ENCODE assay signal across 8 cellular contexts in the genomic region with DNA sequence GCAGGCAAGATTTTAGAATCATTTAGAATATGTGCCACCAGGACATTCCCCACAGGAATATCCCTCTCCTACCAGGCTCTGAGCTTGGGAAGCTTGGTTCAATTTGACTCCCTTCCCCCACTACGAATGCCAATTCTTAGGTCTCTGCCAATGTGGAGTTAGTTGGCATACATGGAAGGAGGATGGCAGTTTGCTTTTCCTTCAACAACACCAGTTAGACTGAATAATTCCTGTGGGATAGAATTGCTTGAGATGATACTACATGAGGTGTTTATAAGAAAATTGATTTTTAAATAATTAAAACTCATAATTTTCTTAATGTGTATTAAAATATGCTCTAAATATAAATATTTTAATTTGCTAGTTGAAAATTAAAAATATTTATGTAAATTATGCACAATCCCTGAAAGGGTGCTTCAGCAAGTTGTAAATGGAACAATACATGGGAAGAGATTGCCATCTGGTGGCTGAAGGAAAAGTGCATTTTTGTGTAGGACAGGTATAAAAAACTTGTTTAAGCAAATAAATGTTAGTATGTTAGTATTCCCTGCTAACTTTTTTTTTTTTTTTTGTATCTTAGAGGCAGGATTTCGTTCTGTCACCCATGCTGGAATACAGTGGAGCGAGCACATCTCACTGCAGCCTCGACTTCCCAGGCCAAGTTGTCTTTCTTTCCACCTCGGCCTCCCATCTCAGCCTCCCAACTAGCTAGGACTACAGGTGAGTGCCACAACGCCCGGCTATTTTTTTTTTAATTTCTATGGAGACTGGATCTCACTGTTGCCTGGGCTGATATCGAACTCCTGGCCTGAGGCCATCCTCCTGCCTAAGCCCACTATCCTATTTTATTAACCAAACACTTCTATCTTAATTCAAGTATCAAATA. TPM values are rescaled to one million over a fixed set of nuclear protein-coding genes. Genes with fewer than 3 reads are reported as not detected.
DNase-seq lines count a peak whose midpoint lies in the region; FAIRE-seq and TF ChIP-seq lines count a peak whose summit lies in the region.

No MANE protein-coding gene starts in this region.

- in situ Hi-C loops in GM13977 (cut with MboI; ENCODE audit: low pct_unique_long_range_greater_than_20kb, low sequenced_read_pairs, unreplicated experiment) = loop anchor here (10.0 to 25.0 kb wide), 2 partner anchors 262 to 619 kb away; no protein-coding TSS in a partner anchor

- H2BK15ac ChIP-seq in H1 (ENCODE audit: low read length) = no peak overlapping the region

- no peak overlapping the region for H3K27ac Mint-ChIP-seq in mesothelial cell of epicardium

- no peak overlapping the region for H3K4ac ChIP-seq in H1 (replicated peaks; ENCODE audit: insufficient read length, low read depth, low read length)

- TF ChIP-seq EP300 in H1 (IDR thresholded peaks at IDR 0.05; ENCODE audit: borderline replicate concordance in 1 of 2, low read depth in 2 of 2, low read length in 2 of 2) = no peak

- H3K4me3 ChIP-seq in NB4 (ENCODE audit: low read depth, low read length) = no peak overlapping the region
- H3K4me3 ChIP-seq in H1 (ENCODE audit: extremely low read depth in 1 of 4, insufficient read depth in 2 of 4, low read depth in 3 of 4, low read length in 4 of 4) = no peak overlapping the region

- H4K91ac ChIP-seq in H1 (replicated peaks; ENCODE audit: insufficient read length, low read length) = no peak overlapping the region

- H3K9me3 Mint-ChIP-seq in mesothelial cell of epicardium = no peaks in the 10 kb centered on the region

- WGBS in H1 (ENCODE audit: extremely low coverage in 1 of 2, insufficient coverage in 1 of 2, insufficient read length in 1 of 2, insufficient replicate concordance in 2 of 2, low coverage in 1 of 2, low lambda C conversion rate in 2 of 2, missing lambda C conversion rate in 1 of 2), 2 experiments = 50% methylated on average over 8 of the region's 8 CpGs; no CpG with 5 or more reads in 1 of the 2 experiments

- H3K4me2 ChIP-seq in H1 (ENCODE audit: insufficient read depth in 1 of 2, low read depth in 2 of 2, low read length in 2 of 2) = no peak overlapping the region

- no peak overlapping the region for H3K23ac ChIP-seq in H1 (ENCODE audit: insufficient read length)

- POLR2A ChIA-PET in H1 (lab: Charles Lee; ENCODE audit: partially characterized antibody) = interaction anchor here (0.6 to 1.1 kb wide), 2 partner anchors 70 to 264 kb away, joined by 3 read pairs; no protein-coding TSS in a partner anchor

- no peak overlapping the region for H2BK12ac ChIP-seq in H1 (ENCODE audit: low read depth, low read length)

- H3K9me3 ChIP-seq in H1 (ENCODE audit: insufficient read depth in 2 of 2, low read depth in 1 of 2, low read length in 1 of 2) = no peaks in the 10 kb centered on the region

- H3K79me2 ChIP-seq in H1 (ENCODE audit: control insufficient read depth in 1 of 2, insufficient read depth in 2 of 2, low read length in 2 of 2) = no peaks in the 10 kb centered on the region

- H3K23me2 ChIP-seq in H1 (ENCODE audit: low read depth, low read length) = no peaks in the 10 kb centered on the region

- no peak overlapping the region for H2AFZ ChIP-seq in H1 (ENCODE audit: low read length)

- DNase-seq in GM13977 (ENCODE audit: low spot score) = peak; percentile 27
- DNase-seq in NB4 (ENCODE audit: low read depth) = peak; percentile 67
- peak; percentile 37 for DNase-seq in T1000 (lab: John Stamatoyannopoulos, UW)
- DNase-seq in H1 (ENCODE audit: low read depth in 1 of 2, low spot score in 2 of 2) = peak in 1 of 2 experiments; percentile 58
- DNase-seq in mesothelial cell of epicardium (ENCODE audit: low spot score in 2 of 2, unreplicated experiment in 2 of 2) = no peak
- peak; percentile 29 for DNase-seq in urothelium cell line (ENCODE audit: low spot score)
- DNase-seq in SHP77 treated with DMSO at 0.1 percent for 48 hours (lab: John Stamatoyannopoulos, UW) = no peak

- no peak overlapping the region for H4K8ac ChIP-seq in H1 (ENCODE audit: extremely low read depth, insufficient read depth, low read length)

- H3K79me1 ChIP-seq in H1 (ENCODE audit: low read depth, low read length) = no peaks in the 10 kb centered on the region

- no peak overlapping the region for H4K5ac ChIP-seq in H1 (ENCODE audit: insufficient read length, low read depth, low read length)

- no peaks in the 10 kb centered on the region for H3K36me3 ChIP-seq in H1 (ENCODE audit: control insufficient read depth in 2 of 4, insufficient read depth in 4 of 4, low read length in 3 of 4)

- H3K27me3 Mint-ChIP-seq in mesothelial cell of epicardium (ENCODE audit: low read depth) = no peaks in the 10 kb centered on the region

- H2AK5ac ChIP-seq in H1 (ENCODE audit: low read depth, low read length) = no peak overlapping the region

- no peak overlapping the region for H3K4me3 Mint-ChIP-seq in mesothelial cell of epicardium

- H4K20me1 ChIP-seq in H1 (replicated peaks in 1 of 2; ENCODE audit: control insufficient read depth in 1 of 2, insufficient read depth in 2 of 2, low read length in 2 of 2) = no peaks in the 10 kb centered on the region

- TF ChIP-seq RAD21 in H1 (IDR thresholded peaks at IDR 0.05 in 1 of 2, conservative IDR thresholded peaks at IDR 0.05 in 1 of 2; ENCODE audit: low read depth in 2 of 2, low read length in 2 of 2) = peak; percentile 89 to 92

- no peak for TF ChIP-seq POLR2A in NB4 (IDR thresholded peaks at IDR 0.05; ENCODE audit: extremely low read depth, insufficient read length)
- TF ChIP-seq POLR2A in H1 (IDR thresholded peaks at IDR 0.05; ENCODE audit: control extremely low read depth in 1 of 2, low read depth in 2 of 2, low read length in 2 of 2) = no peak

- H3K14ac ChIP-seq in H1 (ENCODE audit: insufficient read length) = no peak overlapping the region

- H3K56ac ChIP-seq in H1 (replicated peaks; ENCODE audit: insufficient read length, low read depth, low read length) = no peak overlapping the region

- H3K18ac ChIP-seq in H1 (ENCODE audit: extremely low read depth, low read length) = no peak overlapping the region

- H2BK120ac ChIP-seq in H1 (replicated peaks; ENCODE audit: low read depth, low read length) = no peak overlapping the region

- FAIRE-seq in H1 (lab: Jason Lieb, UNC) = no peak
- FAIRE-seq in urothelium cell line (lab: Jason Lieb, UNC) = no peak

- no peak overlapping the region for H2BK20ac ChIP-seq in H1 (ENCODE audit: low read length)

- no peak overlapping the region for H3K9ac ChIP-seq in H1 (replicated peaks in 1 of 4; ENCODE audit: extremely low read depth in 1 of 4, low read depth in 3 of 4, low read length in 3 of 4)

- no peaks in the 10 kb centered on the region for H3K27me3 ChIP-seq in H1 (replicated peaks in 1 of 4; ENCODE audit: control insufficient read depth in 3 of 4, extremely low read depth in 1 of 4, insufficient read depth in 3 of 4, low read length in 3 of 4)

- H2BK5ac ChIP-seq in H1 (ENCODE audit: low read depth, low read length) = no peak overlapping the region

- no peak overlapping the region for H3K27ac ChIP-seq in C4-2B
- no peak overlapping the region for H3K27ac ChIP-seq in H1 (ENCODE audit: low read depth, low read length)

- peaks cover 9% of the 10 kb centered on the region for H3K4me1 Mint-ChIP-seq in mesothelial cell of epicardium

- TF ChIP-seq CTCF in C4-2B (conservative IDR thresholded peaks at IDR 0.05) (peak; percentile 84), GM13977 (IDR thresholded peaks at IDR 0.05; ENCODE audit: extremely low read depth, insufficient read depth, missing control alignments) (peak; percentile 69), NB4 (IDR thresholded peaks at IDR 0.05; ENCODE audit: low read depth, low read length) (peak; percentile 46), H1 (IDR thresholded peaks at IDR 0.05; ENCODE audit: control extremely low read depth in 1 of 3, insufficient read depth in 1 of 3, low read depth in 1 of 3, low read length in 3 of 3) (peak in 2 of 3 experiments; percentile 60 to 71; a peak in 3 of 4 replicates), mesothelial cell of epicardium (IDR thresholded peaks at IDR 0.05; ENCODE audit: unreplicated experiment) (peak; percentile 87)

- no peaks in the 10 kb centered on the region for H3K36me3 Mint-ChIP-seq in mesothelial cell of epicardium

- no peaks in the 10 kb centered on the region for H3K4me1 ChIP-seq in H1 (replicated peaks in 1 of 4; ENCODE audit: control insufficient read depth in 3 of 4, insufficient read depth in 4 of 4, low read length in 3 of 4)

- CTCF ChIA-PET in H1 (lab: Charles Lee; ENCODE audit: partially characterized antibody) = interaction anchor here (0.6 to 6.1 kb wide), 30 partner anchors 12 to 589 kb away, joined by 3 to 76 read pairs (median 4); no protein-coding TSS in a partner anchor

TF ChIP-seq in H1, 55 proteins besides CTCF, POLR2A, EP300 and RAD21 (continues in another document):
- TF ChIP-seq BACH1 (IDR thresholded peaks at IDR 0.05; ENCODE audit: low read length) (no peak), BCL11A (IDR thresholded peaks at IDR 0.05; ENCODE audit: low read depth in 2 of 2, low read length in 2 of 2) (no peak), TAF7 (optimal IDR thresholded peaks at IDR 0.05; ENCODE audit: borderline replicate concordance, low read depth, low read length) (no peak), KDM1A (IDR thresholded peaks at IDR 0.05; ENCODE audit: borderline replicate concordance, low read length) (no peak), GTF2F1 (IDR thresholded peaks at IDR 0.05; ENCODE audit: borderline replicate concordance, low read depth, low read length) (no peak)

RNA-seq across cellular contexts. Expression of a gene that starts 25.8 kb away (rescaled TPM):
- total RNA-seq in H1 (2021; fragmentation: NEBNext Ultra II Directional; extraction: Animal tissue kit (Norgen Biotek cat#: 25700)) = 251 and 253 TPM in 2 replicates
- polyA plus RNA-seq in H1 (2011; rRNA removed) = 105 and 107 TPM in 2 replicates
- 162 TPM for polyA plus RNA-seq in H1 (2011; cell fraction: cytosol; rRNA removed)
- polyA plus RNA-seq in H1 (2011; cell fraction: nucleus; rRNA removed) = 69.0 TPM
- 150 to 207 TPM (median 159 TPM) in 4 replicates for polyA plus RNA-seq in H1 (2012, experiment 1 of 2)
- polyA plus RNA-seq in H1 (2012, experiment 2 of 2) = 143 TPM
- polyA plus RNA-seq in H1 (2013, experiment 1 of 2) = 182 TPM
- 150 TPM for polyA plus RNA-seq in H1 (2013, experiment 2 of 2)
- polyA minus RNA-seq in H1 (2011; rRNA and poly(A)+ RNA removed) = 116 and 142 TPM in 2 replicates
- 157 TPM for polyA minus RNA-seq in H1 (2011; cell fraction: cytosol; rRNA and poly(A)+ RNA removed)
- polyA minus RNA-seq in H1 (2011; cell fraction: nucleus; rRNA and poly(A)+ RNA removed) = 73.8 TPM
- total RNA-seq in mesothelial cell of epicardium = 108 to 110 TPM (median 109 TPM) in 3 replicates

RNA-seq across cellular contexts. Expression of a gene that starts 54.8 kb away (rescaled TPM):
- total RNA-seq in H1 (2021; fragmentation: NEBNext Ultra II Directional; extraction: Animal tissue kit (Norgen Biotek cat#: 25700)) = 17.1 and 17.5 TPM in 2 replicates
- 5.8 and 13.1 TPM in 2 replicates for polyA plus RNA-seq in H1 (2011; rRNA removed)
- 13.0 TPM for polyA plus RNA-seq in H1 (2011; cell fraction: cytosol; rRNA removed)
- 4.6 TPM for polyA plus RNA-seq in H1 (2011; cell fraction: nucleus; rRNA removed)
- polyA plus RNA-seq in H1 (2012, experiment 1 of 2) = 17.2 to 27.9 TPM (median 24.8 TPM) in 4 replicates
- polyA plus RNA-seq in H1 (2012, experiment 2 of 2) = 5.2 TPM
- polyA plus RNA-seq in H1 (2013, experiment 1 of 2) = 10.1 TPM
- polyA plus RNA-seq in H1 (2013, experiment 2 of 2) = 9.9 TPM
- 14.6 and 21.4 TPM in 2 replicates for polyA minus RNA-seq in H1 (2011; rRNA and poly(A)+ RNA removed)
- polyA minus RNA-seq in H1 (2011; cell fraction: cytosol; rRNA and poly(A)+ RNA removed) = 13.1 TPM
- 15.9 TPM for polyA minus RNA-seq in H1 (2011; cell fraction: nucleus; rRNA and poly(A)+ RNA removed)
- total RNA-seq in mesothelial cell of epicardium = 17.8 to 20.9 TPM (median 18.4 TPM) in 3 replicates

Comparison
In these comparisons a context has a peak if more than half of its experiments do, and no peak if none do; other contexts are left out.
1. DNase-seq: peak in GM13977 (single experiment), NB4 (single experiment), T1000 (single experiment) and urothelium cell line (single experiment); none in mesothelial cell of epicardium (0 of 2) and SHP77 treated with DMSO at 0.1 percent for 48 hours (single experiment).
2. Peak in every context shown above with its lines, with median percentiles within 50 percentile points of each other: CTCF ChIP-seq.